8 cellular contexts compared by ENCODE assay signal in genomic region chr10:100373298-100374136, GRCh38. TPM values are rescaled to one million over a fixed set of nuclear protein-coding genes. Genes with fewer than 3 reads are reported as not detected.
DNase-seq lines count a peak whose midpoint lies in the region; ATAC-seq and TF ChIP-seq lines count a peak whose summit lies in the region.

No MANE protein-coding gene starts in this region.

- H3K4me1 Mint-ChIP-seq in WTC11 = peaks cover 21% of the 10 kb centered on the region

- POLR2A ChIA-PET in WTC11 (lab: Charles Lee) = interaction anchor here (0.5 to 3.0 kb wide), 19 partner anchors 10 to 473 kb away, joined by 3 to 104 read pairs (median 4); partner anchors contain the start of genes BLOC1S2, HIF1AN and SCD

- H3K4me3 Mint-ChIP-seq in WTC11 = no peak overlapping the region

- peak overlapping the region; percentile 68 for H3K4me3 ChIP-seq in AG09309 (ENCODE audit: control insufficient read depth, low read depth, low read length)

- H3K27me3 Mint-ChIP-seq in WTC11 (ENCODE audit: low read depth) = no peaks in the 10 kb centered on the region

- DNase-seq in AG09309 (ENCODE audit: low read depth) (peak; percentile 96), NCI-H2227 (lab: John Stamatoyannopoulos, UW; ENCODE audit: unreplicated experiment) (peak; percentile 93), WTC11 (ENCODE audit: low spot score) (peak; percentile 98), inferior parietal cortex (ENCODE audit: extremely low spot score) (peak; percentile 97), smooth muscle cell of the brain vasculature (ENCODE audit: low read depth, low spot score) (peak; percentile 98)
- peak; percentile 76 for DNase-seq in central memory CD4-positive, alpha-beta T cell

- H3K9me3 Mint-ChIP-seq in WTC11 = no peaks in the 10 kb centered on the region

- H3K27ac Mint-ChIP-seq in WTC11 = no peak overlapping the region

- CTCF ChIA-PET in WTC11 (lab: Charles Lee) = interaction anchor here (0.5 to 2.0 kb wide), 13 partner anchors 9 to 925 kb away, joined by 3 to 21 read pairs (median 4); partner anchors contain the start of gene SCD

- TF ChIP-seq CTCF in AG09309 (IDR thresholded peaks at IDR 0.05; ENCODE audit: control insufficient read depth, insufficient read depth, low read depth, low read length, missing control alignments) (no peak), WTC11 (IDR thresholded peaks at IDR 0.05) (no peak)

- no peaks in the 10 kb centered on the region for H3K36me3 Mint-ChIP-seq in WTC11

- peak; percentile 71 for TF ChIP-seq POLR2A in GM18951 (IDR thresholded peaks at IDR 0.05; ENCODE audit: extremely low read depth, insufficient read depth, insufficient read length)

- in situ Hi-C loops in GM18951 (cut with MboI; ENCODE audit: low sequenced_read_pairs, unreplicated experiment) = no loop called here

- ATAC-seq in HG03159 (IDR thresholded peaks at IDR 0.05; ENCODE audit: unreplicated experiment) = peak; percentile 94
- ATAC-seq in WTC11 = peak; percentile 94

TF ChIP-seq in WTC11, 78 proteins besides CTCF, POLR2A, EP300 and RAD21 (continues in another document):
- TF ChIP-seq TEAD1 (CRISPR knock-in tag; IDR thresholded peaks at IDR 0.05) = no peak; the same call in 1 of the 2 replicates
- TF ChIP-seq ZBTB21 (CRISPR knock-in tag; IDR thresholded peaks at IDR 0.05; ENCODE audit: borderline replicate concordance) = no peak
- TF ChIP-seq E2F1 (CRISPR knock-in tag; IDR thresholded peaks at IDR 0.05) = no peak
- 0 out of 2 replicates have a peak, but pooled peaks have one; percentile 41 for TF ChIP-seq KAT7 (CRISPR knock-in tag; IDR thresholded peaks at IDR 0.05; ENCODE audit: borderline replicate concordance)
- no peak for TF ChIP-seq NFE2L1 (CRISPR knock-in tag; IDR thresholded peaks at IDR 0.05)
- TF ChIP-seq ZNF671 (CRISPR knock-in tag; IDR thresholded peaks at IDR 0.05) = no peak
- no peak for TF ChIP-seq AFF4 (CRISPR knock-in tag; IDR thresholded peaks at IDR 0.05; ENCODE audit: borderline replicate concordance)
- TF ChIP-seq MYBL2 (CRISPR knock-in tag; IDR thresholded peaks at IDR 0.05) = 0 out of 2 replicates have a peak, but pooled peaks have one; percentile 10
- TF ChIP-seq, protein P1, sequence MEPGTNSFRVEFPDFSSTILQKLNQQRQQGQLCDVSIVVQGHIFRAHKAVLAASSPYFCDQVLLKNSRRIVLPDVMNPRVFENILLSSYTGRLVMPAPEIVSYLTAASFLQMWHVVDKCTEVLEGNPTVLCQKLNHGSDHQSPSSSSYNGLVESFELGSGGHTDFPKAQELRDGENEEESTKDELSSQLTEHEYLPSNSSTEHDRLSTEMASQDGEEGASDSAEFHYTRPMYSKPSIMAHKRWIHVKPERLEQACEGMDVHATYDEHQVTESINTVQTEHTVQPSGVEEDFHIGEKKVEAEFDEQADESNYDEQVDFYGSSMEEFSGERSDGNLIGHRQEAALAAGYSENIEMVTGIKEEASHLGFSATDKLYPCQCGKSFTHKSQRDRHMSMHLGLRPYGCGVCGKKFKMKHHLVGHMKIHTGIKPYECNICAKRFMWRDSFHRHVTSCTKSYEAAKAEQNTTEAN (CRISPR knock-in tag; IDR thresholded peaks at IDR 0.05) = peak; percentile 64; the same call in 1 of the 2 replicates
- TF ChIP-seq RELA (CRISPR knock-in tag; IDR thresholded peaks at IDR 0.05; ENCODE audit: borderline replicate concordance) = no peak
- peak; percentile 99 for TF ChIP-seq ZNF121 (CRISPR knock-in tag; IDR thresholded peaks at IDR 0.05)
- peak; percentile 68 for TF ChIP-seq MAX (CRISPR knock-in tag; IDR thresholded peaks at IDR 0.05)
- TF ChIP-seq SMAD3 (CRISPR knock-in tag; IDR thresholded peaks at IDR 0.05; ENCODE audit: borderline replicate concordance) = 0 out of 2 replicates have a peak, but pooled peaks have one; percentile 14
- no peak for TF ChIP-seq PRDM15 (CRISPR knock-in tag; IDR thresholded peaks at IDR 0.05)
- no peak for TF ChIP-seq SMAD4 (CRISPR knock-in tag; IDR thresholded peaks at IDR 0.05)
- no peak for TF ChIP-seq NR2C2 (CRISPR knock-in tag; IDR thresholded peaks at IDR 0.05)
- peak; percentile 99 for TF ChIP-seq GABPB1 (CRISPR knock-in tag; IDR thresholded peaks at IDR 0.05)
- TF ChIP-seq IRF2 (CRISPR knock-in tag; IDR thresholded peaks at IDR 0.05; ENCODE audit: borderline replicate concordance, low read depth) = no peak
- no peak for TF ChIP-seq ELF4 (CRISPR knock-in tag; IDR thresholded peaks at IDR 0.05; ENCODE audit: low read depth)
- TF ChIP-seq TEAD4 (CRISPR knock-in tag; IDR thresholded peaks at IDR 0.05) = peak; percentile 37; the same call in 1 of the 2 replicates
- peak; percentile 92; the same call in 1 of the 2 replicates for TF ChIP-seq CBFB (CRISPR knock-in tag; IDR thresholded peaks at IDR 0.05; ENCODE audit: low read depth)

RNA-seq across cellular contexts. Expression of gene SCD, which starts 26.5 kb away (rescaled TPM):
- 490 to 556 TPM (median 501 TPM) in 3 replicates for total RNA-seq in WTC11 (2021)

RNA-seq across cellular contexts. Expression of gene PKD2L1, which starts 43.5 kb away (rescaled TPM):
- 0.09 TPM in 1 of 3 replicates, not detected in the others for total RNA-seq in WTC11 (2021)

Comparison
In these comparisons a context has a peak if more than half of its experiments do, and no peak if none do; other contexts are left out.
1. Peak in every context shown above with its lines: DNase-seq, ATAC-seq and H3K4me3 ChIP-seq.